ENCODE assay signal across 8 cellular contexts in genomic region chr16:85168732-85169256, GRCh38. TPM values are rescaled to one million over a fixed set of nuclear protein-coding genes. Genes with fewer than 3 reads are reported as not detected.
DNase-seq lines count a peak whose midpoint lies in the region; ATAC-seq and TF ChIP-seq lines count a peak whose summit lies in the region.

No MANE protein-coding gene starts in this region.

- DNase-seq in activated naive CD4-positive, alpha-beta T cell treated with anti-CD3 and anti-CD28 coated beads for 36 hours, result no peak
- no peak for DNase-seq in activated naive CD4-positive, alpha-beta T cell (lab: John Stamatoyannopoulos, UW)
- DNase-seq in hepatocyte (ENCODE audit: low spot score) (peak; percentile 72), GM19240 (ENCODE audit: insufficient read length, low spot score) (no peak)
- DNase-seq in stimulated activated naive B cell treated with anti-CD40 and anti-IgM and Interleukin-4, amounts not matched to agents 10 μg/mL and 1 μg/mL and 100 μg/mL, for 72 hours, result no peak

- no peak overlapping the region for H2AFZ ChIP-seq in hepatocyte

- H3K4me3 Mint-ChIP-seq in activated naive CD4-positive, alpha-beta T cell treated with anti-CD3 and anti-CD28 coated beads for 36 hours, result peak overlapping the region; percentile 46
- H3K4me3 Mint-ChIP-seq in stimulated activated naive B cell treated with anti-CD40 and anti-IgM and Interleukin-4, amounts not matched to agents 10 μg/mL and 1 μg/mL and 100 μg/mL, for 72 hours, result peak overlapping the region; percentile 68 to 73

- no peaks in the 10 kb centered on the region for H3K9me3 Mint-ChIP-seq in activated naive CD4-positive, alpha-beta T cell treated with anti-CD3 and anti-CD28 coated beads for 36 hours
- H3K9me3 Mint-ChIP-seq in stimulated activated naive B cell treated with anti-CD40 and anti-IgM and Interleukin-4, amounts not matched to agents 10 μg/mL and 1 μg/mL and 100 μg/mL, for 72 hours, result no peaks in the 10 kb centered on the region

- H3K27ac ChIP-seq in hepatocyte, result no peak overlapping the region

- peak overlapping the region; percentile 38; the same call in 1 of the 2 replicates for H3K4me3 ChIP-seq in WI38 (ENCODE audit: low read depth, low read length)
- H3K4me3 ChIP-seq in hepatocyte, result peak overlapping the region; percentile 32

- intact Hi-C loops in activated naive CD4-positive, alpha-beta T cell treated with anti-CD3 and anti-CD28 coated beads for 36 hours (cut with micrococcal nuclease), result no loop called here

- H3K4me1 ChIP-seq in hepatocyte (ENCODE audit: insufficient read depth), result peaks cover 64% of the 10 kb centered on the region

- H3K4me2 ChIP-seq in hepatocyte, result peak overlapping the region; percentile 92

- peaks cover 37% of the 10 kb centered on the region for H3K79me2 ChIP-seq in hepatocyte

- no peaks in the 10 kb centered on the region for H3K36me3 Mint-ChIP-seq in activated naive CD4-positive, alpha-beta T cell treated with anti-CD3 and anti-CD28 coated beads for 36 hours (ENCODE audit: low read depth)
- H3K36me3 Mint-ChIP-seq in stimulated activated naive B cell treated with anti-CD40 and anti-IgM and Interleukin-4, amounts not matched to agents 10 μg/mL and 1 μg/mL and 100 μg/mL, for 72 hours, result peaks cover 0 to 1% of the 10 kb centered on the region in 2 donors

- ATAC-seq in stimulated activated naive B cell treated with anti-CD40 and anti-IgM and Interleukin-4, amounts not matched to agents 10 μg/mL and 1 μg/mL and 100 μg/mL, for 72 hours (replicated peaks), result no peak
- no peak for ATAC-seq in HG03521 (IDR thresholded peaks at IDR 0.05; ENCODE audit: unreplicated experiment)
- ATAC-seq in HG03097 (IDR thresholded peaks at IDR 0.05; ENCODE audit: low FRiP score, unreplicated experiment), result no peak

- H3K36me3 ChIP-seq in hepatocyte (replicated peaks; ENCODE audit: insufficient read depth, low read depth), result no peaks in the 10 kb centered on the region

- H3K27me3 ChIP-seq in hepatocyte, result no peaks in the 10 kb centered on the region

- TF ChIP-seq CTCF in WI38 (IDR thresholded peaks at IDR 0.05; ENCODE audit: low read depth, low read length) (no peak), hepatocyte (IDR thresholded peaks at IDR 0.05; ENCODE audit: poor library complexity) (no peak)

- CTCF ChIA-PET in activated naive CD4-positive, alpha-beta T cell treated with anti-CD3 and anti-CD28 coated beads for 36 hours (lab: Charles Lee), result no interaction called here

- no peaks in the 10 kb centered on the region for H3K9me2 ChIP-seq in hepatocyte (replicated peaks; ENCODE audit: insufficient read depth)

- 8% methylated on average over 17 of the region's 54 CpGs for WGBS in hepatocyte (ENCODE audit: low lambda C conversion rate, missing lambda C conversion rate)

- H3K27ac Mint-ChIP-seq in activated naive CD4-positive, alpha-beta T cell treated with anti-CD3 and anti-CD28 coated beads for 36 hours, result no peak overlapping the region
- no peak overlapping the region for H3K27ac Mint-ChIP-seq in stimulated activated naive B cell treated with anti-CD40 and anti-IgM and Interleukin-4, amounts not matched to agents 10 μg/mL and 1 μg/mL and 100 μg/mL, for 72 hours

- H3K27me3 Mint-ChIP-seq in activated naive CD4-positive, alpha-beta T cell treated with anti-CD3 and anti-CD28 coated beads for 36 hours (ENCODE audit: low read depth), result peaks cover 38% of the 10 kb centered on the region
- peaks cover 56 to 76% of the 10 kb centered on the region in 2 donors for H3K27me3 Mint-ChIP-seq in stimulated activated naive B cell treated with anti-CD40 and anti-IgM and Interleukin-4, amounts not matched to agents 10 μg/mL and 1 μg/mL and 100 μg/mL, for 72 hours

- no peaks in the 10 kb centered on the region for H3K9me3 ChIP-seq in hepatocyte (ENCODE audit: low read depth)

- no peaks in the 10 kb centered on the region for H3K4me1 Mint-ChIP-seq in activated naive CD4-positive, alpha-beta T cell treated with anti-CD3 and anti-CD28 coated beads for 36 hours (ENCODE audit: low read depth)
- H3K4me1 Mint-ChIP-seq in stimulated activated naive B cell treated with anti-CD40 and anti-IgM and Interleukin-4, amounts not matched to agents 10 μg/mL and 1 μg/mL and 100 μg/mL, for 72 hours, result peaks cover 0 to 2% of the 10 kb centered on the region in 2 donors

- peaks cover 18% of the 10 kb centered on the region for H4K20me1 ChIP-seq in hepatocyte (ENCODE audit: insufficient read depth, poor library complexity, severe bottlenecking)

RNA-seq across cellular contexts. Expression of gene CIBAR2, which starts 56.5 kb away (rescaled TPM):
- not detected for total RNA-seq in activated naive CD4-positive, alpha-beta T cell treated with anti-CD3 and anti-CD28 coated beads for 36 hours
- 0.13 TPM in 1 of 2 replicates, not detected in the other for total RNA-seq in hepatocyte
- not detected in 2 replicates for polyA plus RNA-seq in hepatocyte
